Comparison of ENCODE assay signal across 1 cellular context in genomic region chr17:42517516-42517915, GRCh38.
TF ChIP-seq lines count a peak whose summit lies in the region.

No MANE protein-coding gene starts in this region.

TF ChIP-seq in HepG2, 621 proteins besides CTCF, POLR2A, EP300 and RAD21 (continued from another document and continues in another):
- no peak for TF ChIP-seq POGK (CRISPR knock-in tag; conservative IDR thresholded peaks at IDR 0.05)
- TF ChIP-seq ZNF296 (CRISPR knock-in tag; conservative IDR thresholded peaks at IDR 0.05) = no peak
- no peak for TF ChIP-seq SP5 (CRISPR knock-in tag; IDR thresholded peaks at IDR 0.05; ENCODE audit: borderline replicate concordance, low read depth)
- no peak for TF ChIP-seq ASH2L (IDR thresholded peaks at IDR 0.05; ENCODE audit: insufficient read length, low read depth, low read length)
- TF ChIP-seq ZNF292 (CRISPR knock-in tag; IDR thresholded peaks at IDR 0.05; ENCODE audit: borderline replicate concordance, low read depth) = no peak
- no peak for TF ChIP-seq MNT (IDR thresholded peaks at IDR 0.05)
- TF ChIP-seq BORCS8-MEF2B (CRISPR knock-in tag; IDR thresholded peaks at IDR 0.05) = no peak
- TF ChIP-seq NFYB (CRISPR knock-in tag; IDR thresholded peaks at IDR 0.05) = no peak
- TF ChIP-seq RNF2 (conservative IDR thresholded peaks at IDR 0.05; ENCODE audit: low read depth) = no peak
- no peak for TF ChIP-seq TCF7L2 (IDR thresholded peaks at IDR 0.05; ENCODE audit: low read depth, low read length)
- no peak for TF ChIP-seq ZFP36L2 (CRISPR knock-in tag; IDR thresholded peaks at IDR 0.05)
- no peak for TF ChIP-seq BCLAF1 (IDR thresholded peaks at IDR 0.05)
- TF ChIP-seq ZNF549 (CRISPR knock-in tag; IDR thresholded peaks at IDR 0.05) = no peak
- TF ChIP-seq PCBP2 (optimal IDR thresholded peaks at IDR 0.05; ENCODE audit: low read depth, low read length, poor library complexity, severe bottlenecking) = no peak
- no peak for TF ChIP-seq ARHGAP35 (CRISPR knock-in tag; IDR thresholded peaks at IDR 0.05; ENCODE audit: borderline replicate concordance)
- no peak for TF ChIP-seq NFE2L2 (IDR thresholded peaks at IDR 0.05; ENCODE audit: low read length)
- TF ChIP-seq HNF1A (IDR thresholded peaks at IDR 0.05; ENCODE audit: low read depth) = no peak
- peak; percentile 54; the same call in 1 of the 2 replicates for TF ChIP-seq HNF1A (CRISPR knock-in tag; IDR thresholded peaks at IDR 0.05; ENCODE audit: borderline replicate concordance)
- no peak for TF ChIP-seq ZNF746 (CRISPR knock-in tag; IDR thresholded peaks at IDR 0.05)
- no peak for TF ChIP-seq FOXP1 (IDR thresholded peaks at IDR 0.05)
- no peak for TF ChIP-seq FOXP1 (CRISPR knock-in tag; IDR thresholded peaks at IDR 0.05)
- no peak for TF ChIP-seq BATF2 (CRISPR knock-in tag; IDR thresholded peaks at IDR 0.05)
- TF ChIP-seq ZNF251 (CRISPR knock-in tag; IDR thresholded peaks at IDR 0.05) = no peak
- no peak for TF ChIP-seq ZNF629 (CRISPR knock-in tag; conservative IDR thresholded peaks at IDR 0.05)
- TF ChIP-seq SRY (CRISPR knock-in tag; IDR thresholded peaks at IDR 0.05) = no peak
- no peak for TF ChIP-seq ELF1 (CRISPR knock-in tag; IDR thresholded peaks at IDR 0.05)
- no peak for TF ChIP-seq ZNF619 (CRISPR knock-in tag; IDR thresholded peaks at IDR 0.05)
- TF ChIP-seq SP4 (CRISPR knock-in tag; IDR thresholded peaks at IDR 0.05) = 0 out of 2 replicates have a peak, but pooled peaks have one; percentile 24
- no peak for TF ChIP-seq SRF (IDR thresholded peaks at IDR 0.05; ENCODE audit: low read depth, low read length)
- 0 out of 2 replicates have a peak, but pooled peaks have one; percentile 26 for TF ChIP-seq NKX3-1 (CRISPR knock-in tag; IDR thresholded peaks at IDR 0.05)
- TF ChIP-seq ZNF710 (CRISPR knock-in tag; IDR thresholded peaks at IDR 0.05; ENCODE audit: borderline replicate concordance) = no peak
- 0 out of 2 replicates have a peak, but pooled peaks have one; percentile 50 for TF ChIP-seq KLF12 (CRISPR knock-in tag; IDR thresholded peaks at IDR 0.05; ENCODE audit: borderline replicate concordance)
- no peak for TF ChIP-seq GZF1 (CRISPR knock-in tag; IDR thresholded peaks at IDR 0.05)
- no peak for TF ChIP-seq ZNF546 (CRISPR knock-in tag; conservative IDR thresholded peaks at IDR 0.05)
- TF ChIP-seq RBFOX2 (IDR thresholded peaks at IDR 0.05; ENCODE audit: low read depth, low read length) = no peak
- TF ChIP-seq ZNF414 (CRISPR knock-in tag; IDR thresholded peaks at IDR 0.05) = no peak
- no peak for TF ChIP-seq ZNF10 (CRISPR knock-in tag; IDR thresholded peaks at IDR 0.05; ENCODE audit: borderline replicate concordance, low read depth)
- TF ChIP-seq REPIN1 (CRISPR knock-in tag; IDR thresholded peaks at IDR 0.05; ENCODE audit: borderline replicate concordance, low read depth) = peak; percentile 59; the same call in 1 of the 2 replicates
- TF ChIP-seq ZNF343 (CRISPR knock-in tag; IDR thresholded peaks at IDR 0.05) = no peak
- no peak for TF ChIP-seq ZFP82 (CRISPR knock-in tag; IDR thresholded peaks at IDR 0.05; ENCODE audit: borderline replicate concordance)
- peak; percentile 73 for TF ChIP-seq ERF (CRISPR knock-in tag; IDR thresholded peaks at IDR 0.05)
- no peak for TF ChIP-seq ZBTB7A (CRISPR knock-in tag; IDR thresholded peaks at IDR 0.05)
- TF ChIP-seq ZNF772 (CRISPR knock-in tag; IDR thresholded peaks at IDR 0.05) = no peak
- no peak for TF ChIP-seq ZNF337 (CRISPR knock-in tag; IDR thresholded peaks at IDR 0.05; ENCODE audit: borderline replicate concordance, low read depth)
- TF ChIP-seq ZNF75D (CRISPR knock-in tag; IDR thresholded peaks at IDR 0.05; ENCODE audit: borderline replicate concordance) = no peak
- TF ChIP-seq GFI1 (CRISPR knock-in tag; IDR thresholded peaks at IDR 0.05; ENCODE audit: borderline replicate concordance) = no peak
- TF ChIP-seq PREB (CRISPR knock-in tag; IDR thresholded peaks at IDR 0.05) = no peak
- no peak for TF ChIP-seq KLF6 (CRISPR knock-in tag; IDR thresholded peaks at IDR 0.05)
- no peak for TF ChIP-seq FOXM1 (CRISPR knock-in tag; IDR thresholded peaks at IDR 0.05)
- TF ChIP-seq TERF1 (CRISPR knock-in tag; IDR thresholded peaks at IDR 0.05) = no peak
- peak; percentile 68 for TF ChIP-seq HDAC2 (CRISPR knock-in tag; IDR thresholded peaks at IDR 0.05)
- no peak for TF ChIP-seq ZKSCAN1 (IDR thresholded peaks at IDR 0.05; ENCODE audit: low read length)
- TF ChIP-seq HNRNPK (IDR thresholded peaks at IDR 0.05; ENCODE audit: low read depth, low read length, poor library complexity, severe bottlenecking) = no peak
- TF ChIP-seq DNMT3B (CRISPR knock-in tag; conservative IDR thresholded peaks at IDR 0.05) = no peak
- no peak for TF ChIP-seq PHF21A (CRISPR knock-in tag; IDR thresholded peaks at IDR 0.05)
- TF ChIP-seq ZNF720 (CRISPR knock-in tag; IDR thresholded peaks at IDR 0.05) = no peak
- 0 out of 2 replicates have a peak, but pooled peaks have one; percentile 31 for TF ChIP-seq TARDBP (CRISPR knock-in tag; IDR thresholded peaks at IDR 0.05)
- TF ChIP-seq ZNF776 (CRISPR knock-in tag; IDR thresholded peaks at IDR 0.05) = no peak
